In genomic region chr11:55942785-55943392, GRCh38 we compare ENCODE assay signal across 1 cellular context.
TF ChIP-seq lines count a peak whose summit lies in the region.

No MANE protein-coding gene starts in this region.

TF ChIP-seq in HCT116, 20 proteins besides CTCF, POLR2A, EP300 and RAD21 (continued from another document):
- no peak for TF ChIP-seq REST (IDR thresholded peaks at IDR 0.05; ENCODE audit: low read depth)
- no peak for TF ChIP-seq POLR2AphosphoS5 (IDR thresholded peaks at IDR 0.05; ENCODE audit: low read depth, low read length)
- no peak for TF ChIP-seq SP1 (IDR thresholded peaks at IDR 0.05; ENCODE audit: low read depth)
